8 cellular contexts compared by ENCODE assay signal in the genomic region with DNA sequence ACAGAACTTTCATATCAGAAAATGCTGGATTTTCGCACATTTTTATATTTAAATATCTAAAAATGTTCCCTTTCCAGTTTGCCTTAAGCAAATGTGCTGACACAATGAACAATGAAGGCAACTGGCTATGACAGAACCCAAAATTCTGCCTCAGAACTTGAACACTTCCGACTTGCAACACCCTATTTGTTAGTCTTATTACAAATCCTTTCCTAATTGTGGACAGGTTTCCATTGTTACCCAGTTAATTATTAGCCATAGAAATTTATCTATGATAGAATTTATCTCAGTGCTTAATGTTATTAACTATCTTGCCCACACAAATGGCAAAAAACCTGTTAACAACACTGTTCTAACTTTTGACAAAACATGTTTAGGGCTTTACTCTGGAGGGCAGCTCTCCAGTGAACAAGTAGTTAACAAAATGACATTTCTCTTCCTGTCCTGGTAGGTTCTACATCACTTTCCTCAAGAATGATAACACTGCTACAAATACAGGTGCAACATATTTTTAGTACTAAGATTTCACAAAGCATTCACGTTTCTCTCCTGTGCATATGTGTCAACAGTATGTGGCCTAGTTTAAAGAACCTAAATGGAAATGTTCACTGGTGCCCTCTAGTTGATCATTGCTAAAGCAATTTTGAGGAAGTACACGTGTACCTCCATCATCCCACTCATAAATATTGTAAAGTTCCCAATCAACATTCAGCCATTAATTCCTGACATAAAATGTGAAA. TPM values are rescaled to one million over a fixed set of nuclear protein-coding genes. Genes with fewer than 3 reads are reported as not detected.
DNase-seq lines count a peak whose midpoint lies in the region; ATAC-seq and TF ChIP-seq lines count a peak whose summit lies in the region.

No MANE protein-coding gene starts in this region.

- H3K27ac Mint-ChIP-seq in activated CD8-positive, alpha-beta memory T cell treated with anti-CD3 and anti-CD28 coated beads, Interleukin-2, amount 10 ng/mL, durations not matched to agents 7 days and 5 days: peak overlapping the region; percentile 86
- peak overlapping the region; percentile 97 for H3K27ac Mint-ChIP-seq in activated CD4-positive, alpha-beta memory T cell treated with anti-CD3 and anti-CD28 coated beads for 36 hours

- no peaks in the 10 kb centered on the region for H3K9me3 ChIP-seq in tibial artery
- H3K9me3 ChIP-seq in testis: no peaks in the 10 kb centered on the region

- peak overlapping the region; percentile 40 for H3K4me3 Mint-ChIP-seq in activated CD8-positive, alpha-beta memory T cell treated with anti-CD3 and anti-CD28 coated beads, Interleukin-2, amount 10 ng/mL, durations not matched to agents 7 days and 5 days
- H3K4me3 Mint-ChIP-seq in activated CD4-positive, alpha-beta memory T cell treated with anti-CD3 and anti-CD28 coated beads for 36 hours: peak overlapping the region; percentile 9

- no peaks in the 10 kb centered on the region for H3K27me3 ChIP-seq in tibial artery
- H3K27me3 ChIP-seq in testis: no peaks in the 10 kb centered on the region

- no peaks in the 10 kb centered on the region for H3K9me3 Mint-ChIP-seq in activated CD8-positive, alpha-beta memory T cell treated with anti-CD3 and anti-CD28 coated beads, Interleukin-2, amount 10 ng/mL, durations not matched to agents 7 days and 5 days (ENCODE audit: low read depth)
- H3K9me3 Mint-ChIP-seq in activated CD4-positive, alpha-beta memory T cell treated with anti-CD3 and anti-CD28 coated beads for 36 hours: no peaks in the 10 kb centered on the region

- no peaks in the 10 kb centered on the region for H3K27me3 Mint-ChIP-seq in activated CD8-positive, alpha-beta memory T cell treated with anti-CD3 and anti-CD28 coated beads, Interleukin-2, amount 10 ng/mL, durations not matched to agents 7 days and 5 days
- H3K27me3 Mint-ChIP-seq in activated CD4-positive, alpha-beta memory T cell treated with anti-CD3 and anti-CD28 coated beads for 36 hours: no peaks in the 10 kb centered on the region

- DNase-seq in activated CD8-positive, alpha-beta memory T cell treated with anti-CD3 and anti-CD28 coated beads, Interleukin-2, amount 10 ng/mL, durations not matched to agents 7 days and 5 days: no peak
- DNase-seq in activated CD8-positive, alpha-beta memory T cell treated with anti-CD3 and anti-CD28 coated beads, Interleukin-2, amount 50 U/mL, for 4 hours: no peak
- DNase-seq in KG1 (lab: John Stamatoyannopoulos, UW) (peak; percentile 16), left ventricle myocardium superior (no peak), tibial artery (no peak), testis (no peak)
- DNase-seq in activated CD4-positive, alpha-beta memory T cell treated with anti-CD3 and anti-CD28 coated beads for 36 hours: no peak

- intact Hi-C loops in activated CD4-positive, alpha-beta memory T cell treated with anti-CD3 and anti-CD28 coated beads for 36 hours (cut with micrococcal nuclease): loop anchor here (1.0 to 5.0 kb wide), 4 partner anchors 16 to 114 kb away; no protein-coding TSS in a partner anchor
- intact Hi-C loops in left ventricle myocardium superior (cut with micrococcal nuclease): no loop called here
- intact Hi-C loops in tibial artery (cut with DNase I; ENCODE audit: low total_unique reads): loop anchor here (5.0 kb wide), 1 partner anchor 56 kb away; no protein-coding TSS in a partner anchor
- intact Hi-C loops in testis (cut with DNase I; ENCODE audit: low total_unique reads): no loop called here

- ATAC-seq in activated CD8-positive, alpha-beta memory T cell treated with anti-CD3 and anti-CD28 coated beads, Interleukin-2, amount 10 ng/mL, durations not matched to agents 7 days and 5 days: peak; percentile 50
- peak; percentile 75 for ATAC-seq in GM21737 (IDR thresholded peaks at IDR 0.05; ENCODE audit: unreplicated experiment)
- peak; percentile 50 for ATAC-seq in left ventricle myocardium superior

- H3K4me3 ChIP-seq in tibial artery (no peak overlapping the region), testis (no peak overlapping the region)

- H3K4me1 ChIP-seq in tibial artery (peaks cover 0 to 52% (median 14%) of the 10 kb centered on the region in 4 donors), testis (peaks cover 14% of the 10 kb centered on the region)

- peak overlapping the region; percentile 14 to 56 for H3K27ac ChIP-seq in tibial artery
- H3K27ac ChIP-seq in testis: no peak overlapping the region

- H3K36me3 ChIP-seq in tibial artery (no peaks in the 10 kb centered on the region), testis (ENCODE audit: low read depth, missing control alignments) (no peaks in the 10 kb centered on the region)

- H3K4me1 Mint-ChIP-seq in activated CD8-positive, alpha-beta memory T cell treated with anti-CD3 and anti-CD28 coated beads, Interleukin-2, amount 10 ng/mL, durations not matched to agents 7 days and 5 days: peaks cover 66% of the 10 kb centered on the region
- H3K4me1 Mint-ChIP-seq in activated CD4-positive, alpha-beta memory T cell treated with anti-CD3 and anti-CD28 coated beads for 36 hours (ENCODE audit: low read depth): peaks cover 89% of the 10 kb centered on the region

- peaks cover 8% of the 10 kb centered on the region for H3K36me3 Mint-ChIP-seq in activated CD8-positive, alpha-beta memory T cell treated with anti-CD3 and anti-CD28 coated beads, Interleukin-2, amount 10 ng/mL, durations not matched to agents 7 days and 5 days
- peaks cover 2% of the 10 kb centered on the region for H3K36me3 Mint-ChIP-seq in activated CD4-positive, alpha-beta memory T cell treated with anti-CD3 and anti-CD28 coated beads for 36 hours

- POLR2A ChIA-PET in activated CD4-positive, alpha-beta memory T cell treated with anti-CD3 and anti-CD28 coated beads for 36 hours (lab: Charles Lee): interaction anchor here (1.0 to 1.5 kb wide), 3 partner anchors 19 to 83 kb away, joined by 4 to 6 read pairs (median 4); no protein-coding TSS in a partner anchor

- CTCF ChIA-PET in activated CD8-positive, alpha-beta memory T cell treated with anti-CD3 and anti-CD28 coated beads, Interleukin-2, amount 10 ng/mL, durations not matched to agents 7 days and 5 days (lab: Charles Lee): interaction anchor here (0.6 to 2.6 kb wide), 7 partner anchors 8 to 59 kb away, joined by 3 to 10 read pairs (median 4); partner anchors contain the start of gene HIVEP2
- CTCF ChIA-PET in activated CD4-positive, alpha-beta memory T cell treated with anti-CD3 and anti-CD28 coated beads for 36 hours (lab: Charles Lee): interaction anchor here (0.7 to 2.3 kb wide), 8 partner anchors 14 to 194 kb away, joined by 3 to 9 read pairs (median 3); no protein-coding TSS in a partner anchor

- TF ChIP-seq CTCF in tibial artery (IDR thresholded peaks at IDR 0.05) (peak in 1 of 2 experiments; percentile 25), testis (IDR thresholded peaks at IDR 0.05) (no peak)

- TF ChIP-seq POLR2A in testis (IDR thresholded peaks at IDR 0.05): no peak

- 39 to 60% methylated on average over 4 of the region's 4 CpGs for WGBS in testis, 2 donors

RNA-seq across cellular contexts. Expression of gene HIVEP2, which starts 58.4 kb away (rescaled TPM):
- 10 to 100 TPM; 24.1 to 28.8 TPM for total RNA-seq in activated CD8-positive, alpha-beta memory T cell treated with anti-CD3 and anti-CD28 coated beads, Interleukin-2, amount 10 ng/mL, durations not matched to agents 7 days and 5 days
- total RNA-seq in activated CD4-positive, alpha-beta memory T cell treated with anti-CD3 and anti-CD28 coated beads for 36 hours: 10 to 100 TPM; 24.3 to 25.1 TPM
- total RNA-seq in left ventricle myocardium superior: 14.4 TPM
- total RNA-seq in testis: 10 to 100 TPM; 10.7 to 10.8 TPM
- 4.7 TPM for polyA plus RNA-seq in testis (ENCODE audit: insufficient read depth, low read depth, low replicate concordance)

Comparison
In these comparisons a context has a peak if more than half of its experiments do, and no peak if none do; other contexts are left out.
1. H3K27ac ChIP-seq: peak in tibial artery (2 of 2); none in testis (0 of 2).
2. intact Hi-C loops: an anchor here in activated CD4-positive, alpha-beta memory T cell treated with anti-CD3 and anti-CD28 coated beads for 36 hours (1.0 to 5.0 kb wide) and tibial artery (5.0 kb wide); none called in left ventricle myocardium superior and testis.
3. Peak in every context shown above with its lines, with median percentiles within 50 percentile points of each other: ATAC-seq.